Comparison of ENCODE assay signal across 8 cellular contexts in the genomic region with DNA sequence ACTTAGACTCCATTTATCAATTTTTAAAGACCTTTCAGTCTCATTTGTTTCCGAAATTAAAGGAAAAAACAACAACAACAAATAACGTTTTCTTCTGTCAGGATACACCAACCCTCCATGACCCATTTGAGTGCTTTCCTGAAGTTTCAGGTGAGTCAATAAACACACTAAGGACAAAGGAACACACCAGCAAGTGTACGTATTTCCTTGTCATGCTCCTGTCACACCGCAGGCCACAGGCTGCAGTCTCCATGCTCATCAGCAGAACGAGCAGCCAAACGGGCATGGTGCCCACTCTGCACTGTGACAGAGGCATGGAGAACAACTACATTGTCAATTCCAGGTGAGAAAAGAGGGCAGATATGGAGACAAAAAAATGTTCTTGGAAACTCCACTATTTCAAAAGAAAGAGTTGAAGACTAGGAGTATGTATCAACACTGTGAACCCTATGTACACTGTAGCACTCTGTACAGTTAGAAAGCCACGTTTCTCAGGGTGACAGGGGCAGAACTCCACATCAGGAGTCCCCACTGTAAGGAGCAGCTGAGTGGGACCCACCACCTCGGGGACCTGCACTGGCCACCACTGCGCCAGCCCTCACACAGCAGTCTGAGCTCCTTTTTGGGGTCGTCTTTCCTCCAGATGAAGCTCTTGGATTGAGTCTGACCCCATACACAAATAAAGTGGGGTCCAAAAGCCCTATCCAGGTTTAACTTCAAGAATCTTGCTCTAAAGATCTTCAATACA. TPM values are rescaled to one million over a fixed set of nuclear protein-coding genes. Genes with fewer than 3 reads are reported as not detected.
DNase-seq lines count a peak whose midpoint lies in the region; ATAC-seq and TF ChIP-seq lines count a peak whose summit lies in the region.

No MANE protein-coding gene starts in this region.

- peaks cover 85% of the 10 kb centered on the region for H3K4me1 Mint-ChIP-seq in HFFc6 (ENCODE audit: low read depth)
- H3K4me1 Mint-ChIP-seq in activated CD8-positive, alpha-beta T cell treated with anti-CD3 and anti-CD28 coated beads for 36 hours (ENCODE audit: low read depth) = peaks cover 67% of the 10 kb centered on the region

- peak overlapping the region; percentile 74 for H3K4me3 ChIP-seq in retinal pigment epithelial cell (ENCODE audit: low read length)

- TF ChIP-seq CTCF in HFFc6 (IDR thresholded peaks at IDR 0.05) = no peak
- TF ChIP-seq CTCF in activated CD8-positive, alpha-beta T cell treated with anti-CD3 and anti-CD28 coated beads for 36 hours (IDR thresholded peaks at IDR 0.05) = no peak
- TF ChIP-seq CTCF in retinal pigment epithelial cell (conservative IDR thresholded peaks at IDR 0.05; ENCODE audit: low read depth, low read length) = no peak

- peaks cover 13% of the 10 kb centered on the region; the same call in 1 of the 2 replicates for H3K36me3 Mint-ChIP-seq in HFFc6 (ENCODE audit: low read depth)
- H3K36me3 Mint-ChIP-seq in activated CD8-positive, alpha-beta T cell treated with anti-CD3 and anti-CD28 coated beads for 36 hours (ENCODE audit: low read depth) = peaks cover 26% of the 10 kb centered on the region

- intact Hi-C loops in activated CD8-positive, alpha-beta T cell treated with anti-CD3 and anti-CD28 coated beads for 36 hours (cut with micrococcal nuclease) = loop anchor here (10.0 kb wide), 1 partner anchor 54 kb away; a partner anchor contains a TSS
- intact Hi-C loops in Right ventricle myocardium inferior (cut with DNase I) = no loop called here

- CTCF ChIA-PET in activated CD8-positive, alpha-beta T cell treated with anti-CD3 and anti-CD28 coated beads for 36 hours (lab: Charles Lee) = interaction anchor here (0.9 kb wide), 1 partner anchor 70 kb away, joined by 4 read pairs; no protein-coding TSS in a partner anchor

- H3K9me3 Mint-ChIP-seq in HFFc6 = no peaks in the 10 kb centered on the region
- no peaks in the 10 kb centered on the region for H3K9me3 Mint-ChIP-seq in activated CD8-positive, alpha-beta T cell treated with anti-CD3 and anti-CD28 coated beads for 36 hours

- peak; percentile 21 for DNase-seq in HFFc6
- peak; percentile 45 for DNase-seq in activated CD8-positive, alpha-beta T cell treated with anti-CD3 and anti-CD28 coated beads for 36 hours
- DNase-seq in Right ventricle myocardium inferior (ENCODE audit: missing footprints) = peak; percentile 84
- DNase-seq in retinal pigment epithelial cell (ENCODE audit: low read depth) = no peak
- DNase-seq in NCI-H1417 treated with DMSO at 0.1 percent for 48 hours (lab: John Stamatoyannopoulos, UW) = no peak
- no peak for DNase-seq in kidney glomerular epithelial cell (lab: John Stamatoyannopoulos, UW)
- no peak for DNase-seq in DMS 273 (lab: John Stamatoyannopoulos, UW; ENCODE audit: unreplicated experiment)

- H3K27me3 Mint-ChIP-seq in HFFc6 (ENCODE audit: insufficient read depth) = no peaks in the 10 kb centered on the region; the same call in 1 of the 2 replicates
- no peaks in the 10 kb centered on the region for H3K27me3 Mint-ChIP-seq in activated CD8-positive, alpha-beta T cell treated with anti-CD3 and anti-CD28 coated beads for 36 hours

- peak overlapping the region; percentile 93 for H3K27ac Mint-ChIP-seq in HFFc6
- H3K27ac Mint-ChIP-seq in activated CD8-positive, alpha-beta T cell treated with anti-CD3 and anti-CD28 coated beads for 36 hours = peak overlapping the region; percentile 55

- POLR2A ChIA-PET in activated CD8-positive, alpha-beta T cell treated with anti-CD3 and anti-CD28 coated beads for 36 hours (lab: Charles Lee) = interaction anchor here (3.5 to 19.2 kb wide), 2 partner anchors 22 to 70 kb away, joined by 16 to 166 read pairs; a partner anchor contains a TSS

- no peak for ATAC-seq in activated CD8-positive, alpha-beta T cell treated with anti-CD3 and anti-CD28 coated beads for 36 hours
- ATAC-seq in Right ventricle myocardium inferior (no peak), HG03521 (IDR thresholded peaks at IDR 0.05; ENCODE audit: unreplicated experiment) (no peak)

- peak overlapping the region; percentile 96 for H3K4me3 Mint-ChIP-seq in HFFc6
- H3K4me3 Mint-ChIP-seq in activated CD8-positive, alpha-beta T cell treated with anti-CD3 and anti-CD28 coated beads for 36 hours = peak overlapping the region; percentile 84

RNA-seq across cellular contexts. Expression of a gene that starts 2.6 kb away (rescaled TPM):
- 100 to 1,000 TPM; 241 to 290 (median 277) TPM for total RNA-seq in HFFc6 (2021; fragmentation: NEBNext Ultra II Directional; extraction: Animal tissue kit (Norgen Biotek cat#: 25700))
- 10 to 100 TPM; 60.7 to 61.8 TPM for total RNA-seq in activated CD8-positive, alpha-beta T cell treated with anti-CD3 and anti-CD28 coated beads for 36 hours
- 160 TPM for total RNA-seq in Right ventricle myocardium inferior

RNA-seq across cellular contexts. Expression of a gene that starts 49.8 kb away (rescaled TPM):
- under 1 TPM in 3 of 6 experiments, not detected in 3; 0.19 to 0.45 (median 0.33) TPM for total RNA-seq in HFFc6 (2021; fragmentation: NEBNext Ultra II Directional; extraction: Animal tissue kit (Norgen Biotek cat#: 25700))
- 100 to 1,000 TPM; 340 to 343 TPM for total RNA-seq in activated CD8-positive, alpha-beta T cell treated with anti-CD3 and anti-CD28 coated beads for 36 hours
- 36.7 TPM for total RNA-seq in Right ventricle myocardium inferior

RNA-seq across cellular contexts. Expression of a gene that starts 53.1 kb away (rescaled TPM):
- 100 to 1,000 TPM; 116 to 160 (median 147) TPM for total RNA-seq in HFFc6 (2021; fragmentation: NEBNext Ultra II Directional; extraction: Animal tissue kit (Norgen Biotek cat#: 25700))
- 10 to 100 TPM; 69.8 to 72.9 TPM for total RNA-seq in activated CD8-positive, alpha-beta T cell treated with anti-CD3 and anti-CD28 coated beads for 36 hours
- 73.9 TPM for total RNA-seq in Right ventricle myocardium inferior

Comparison
In these comparisons a context has a peak if more than half of its experiments do, and no peak if none do; other contexts are left out.
1. DNase-seq: peak in HFFc6 (single experiment), activated CD8-positive, alpha-beta T cell treated with anti-CD3 and anti-CD28 coated beads for 36 hours (single experiment) and Right ventricle myocardium inferior (single experiment); none in retinal pigment epithelial cell (single experiment), NCI-H1417 treated with DMSO at 0.1 percent for 48 hours (single experiment), kidney glomerular epithelial cell (single experiment) and DMS 273 (single experiment).
2. RNA of a gene that starts 49.8 kb away (total RNA-seq): 340 to 343 TPM in activated CD8-positive, alpha-beta T cell treated with anti-CD3 and anti-CD28 coated beads for 36 hours and 36.7 TPM in Right ventricle myocardium inferior (single experiment); 0.19 to 0.45 TPM in HFFc6; every median in the first group is over 10 times any median in the second.